In genomic region chr3:27378331-27378730, GRCh38 we compare ENCODE assay signal across 17 cellular contexts. TPM values are rescaled to one million over a fixed set of nuclear protein-coding genes. Genes with fewer than 3 reads are reported as not detected.
DNase-seq lines count a peak whose midpoint lies in the region; ATAC-seq and FAIRE-seq lines count a peak whose summit lies in the region.
"Had no signal": no experiment of that assay in that cellular context is flagged by ENCODE, and none has a peak within 500 bp of the region (broad histone marks: within the 10 kb centered on the region; RNA-seq: fewer than 3 reads in every experiment).

No MANE protein-coding gene starts in this region.

- H3K4me1 Mint-ChIP-seq in activated naive CD4-positive, alpha-beta T cell treated with anti-CD3 and anti-CD28 coated beads, Interleukin-2, amount 10 ng/mL, durations not matched to agents 7 days and 5 days, result no peaks in the 10 kb centered on the region
- H3K4me1 Mint-ChIP-seq in activated T-helper 17 cell treated with anti-CD3 and anti-CD28 coated beads, Interleukin-2, amount 50 U/mL, for 72 hours, result no peaks in the 10 kb centered on the region

- ATAC-seq in activated T-helper 17 cell treated with anti-CD3 and anti-CD28 coated beads, Interleukin-2, amount 50 U/mL, for 72 hours (replicated peaks), result no peak

- peak overlapping the region; percentile 3 for H3K27ac Mint-ChIP-seq in activated naive CD4-positive, alpha-beta T cell treated with anti-CD3 and anti-CD28 coated beads, Interleukin-2, amount 10 ng/mL, durations not matched to agents 7 days and 5 days
- H3K27ac Mint-ChIP-seq in activated T-helper 17 cell treated with anti-CD3 and anti-CD28 coated beads, Interleukin-2, amount 50 U/mL, for 72 hours, result peak overlapping the region; percentile 70

- H3K27me3 Mint-ChIP-seq in activated naive CD4-positive, alpha-beta T cell treated with anti-CD3 and anti-CD28 coated beads, Interleukin-2, amount 10 ng/mL, durations not matched to agents 7 days and 5 days, result no peaks in the 10 kb centered on the region
- no peaks in the 10 kb centered on the region for H3K27me3 Mint-ChIP-seq in activated T-helper 17 cell treated with anti-CD3 and anti-CD28 coated beads, Interleukin-2, amount 50 U/mL, for 72 hours

- no peak for DNase-seq in activated naive CD4-positive, alpha-beta T cell treated with anti-CD3 and anti-CD28 coated beads, Interleukin-2, amount 10 ng/mL, durations not matched to agents 7 days and 5 days
- no peak for DNase-seq in activated naive CD4-positive, alpha-beta T cell (lab: John Stamatoyannopoulos, UW)
- DNase-seq in GM19239 (ENCODE audit: insufficient read length, low spot score) (no peak), renal cortical epithelial cell (ENCODE audit: low read depth) (peak; percentile 13), NCI-H446 (lab: John Stamatoyannopoulos, UW) (no peak)
- DNase-seq in stimulated activated CD4-positive, alpha-beta T cell treated with anti-CD3 and anti-CD28 coated beads, Interleukin-4, amount 100 ng/mL, for 1 hour, result no peak
- no peak for DNase-seq in activated effector memory CD4-positive, alpha-beta T cell treated with anti-CD3 and anti-CD28 coated beads, Interleukin-2, amount 50 U/mL, for 16 hours
- DNase-seq: KG1, NCI-H1092 treated with DMSO at 0.1 percent for 48 hours, NCI-H1694, NCI-H2107, NCI-H345, NCI-H69, PC-9 had no signal

- peaks cover 8% of the 10 kb centered on the region for H3K36me3 Mint-ChIP-seq in activated naive CD4-positive, alpha-beta T cell treated with anti-CD3 and anti-CD28 coated beads, Interleukin-2, amount 10 ng/mL, durations not matched to agents 7 days and 5 days
- peaks cover 77% of the 10 kb centered on the region for H3K36me3 Mint-ChIP-seq in activated T-helper 17 cell treated with anti-CD3 and anti-CD28 coated beads, Interleukin-2, amount 50 U/mL, for 72 hours (ENCODE audit: low read depth)

- H3K9me3 Mint-ChIP-seq in activated naive CD4-positive, alpha-beta T cell treated with anti-CD3 and anti-CD28 coated beads, Interleukin-2, amount 10 ng/mL, durations not matched to agents 7 days and 5 days, result no peaks in the 10 kb centered on the region
- no peaks in the 10 kb centered on the region for H3K9me3 Mint-ChIP-seq in activated T-helper 17 cell treated with anti-CD3 and anti-CD28 coated beads, Interleukin-2, amount 50 U/mL, for 72 hours

- CTCF ChIA-PET in activated naive CD4-positive, alpha-beta T cell treated with anti-CD3 and anti-CD28 coated beads, Interleukin-2, amount 10 ng/mL, durations not matched to agents 7 days and 5 days (lab: Charles Lee), result no interaction called here

- peak; percentile 35 for FAIRE-seq in GM19239 (lab: Jason Lieb, UNC)
- FAIRE-seq: A204.1, H1 had no signal

- H3K4me3 Mint-ChIP-seq in activated naive CD4-positive, alpha-beta T cell treated with anti-CD3 and anti-CD28 coated beads, Interleukin-2, amount 10 ng/mL, durations not matched to agents 7 days and 5 days, result no peak overlapping the region
- no peak overlapping the region for H3K4me3 Mint-ChIP-seq in activated T-helper 17 cell treated with anti-CD3 and anti-CD28 coated beads, Interleukin-2, amount 50 U/mL, for 72 hours

RNA-seq across cellular contexts. Expression of gene NEK10, which starts 9.1 kb away (rescaled TPM):
- total RNA-seq in activated T-helper 17 cell treated with anti-CD3 and anti-CD28 coated beads, Interleukin-2, amount 50 U/mL, for 72 hours, result 1 to 10 TPM in 1 of 2 donors, under 1 TPM in 1; 0.61 to 1.6 TPM
- total RNA-seq in renal cortical epithelial cell, result 1.2 and 15.5 TPM in 2 replicates
